ENCODE assay signal across 11 cellular contexts in the genomic region with DNA sequence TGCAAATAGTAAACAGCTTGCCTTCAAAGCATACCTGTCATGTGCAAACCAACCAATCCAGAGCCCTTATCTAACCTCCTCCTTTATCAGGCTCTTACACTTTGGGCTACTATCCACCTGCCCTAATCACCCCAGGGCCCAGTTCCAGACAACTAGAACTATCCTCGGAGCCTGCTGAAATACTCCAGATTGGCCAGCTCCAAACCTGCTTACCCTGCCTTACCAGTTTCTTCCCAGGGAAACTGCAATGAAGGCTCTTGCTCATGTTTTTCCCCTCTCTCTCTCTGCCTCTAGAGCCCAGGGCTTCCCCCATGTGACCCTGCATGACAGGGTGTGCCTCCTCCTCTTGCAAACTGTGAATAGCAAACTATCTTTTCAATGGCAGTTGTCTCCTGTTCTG.
DNase-seq lines count a peak whose midpoint lies in the region; ATAC-seq and TF ChIP-seq lines count a peak whose summit lies in the region.
"Had no signal": no experiment of that assay in that cellular context is flagged by ENCODE, and none has a peak within 500 bp of the region (broad histone marks: within the 10 kb centered on the region; RNA-seq: fewer than 3 reads in every experiment).

No MANE protein-coding gene starts in this region.

- no peak overlapping the region for H2BK12ac ChIP-seq in H9 (ENCODE audit: insufficient read length, low read depth, low read length)

- no peaks in the 10 kb centered on the region for H4K20me1 ChIP-seq in H9 (ENCODE audit: control insufficient read depth, insufficient read depth, insufficient read length)

- DNase-seq in H9 (peak; percentile 39), RWPE1 (ENCODE audit: low spot score) (peak; percentile 54), iPS-NIHi7 (ENCODE audit: extremely low spot score) (peak; percentile 54), nucleus accumbens (lab: John Stamatoyannopoulos, UW) (no peak)
- DNase-seq: activated naive CD8-positive, alpha-beta T cell treated with anti-CD3 and anti-CD28 coated beads, Interleukin-2, amount 10 ng/mL, durations not matched to agents 7 days and 5 days; CD4-positive, alpha-beta T cell; NCI-H446 treated with DMSO at 0.1 percent for 48 hours; stimulated activated naive CD4-positive, alpha-beta T cell treated with Interleukin-2 at 50 U/mL for 16 hours had no signal

- no peak for TF ChIP-seq CTCF in H9 (conservative IDR thresholded peaks at IDR 0.05)
- no peak for TF ChIP-seq CTCF in RWPE1 (conservative IDR thresholded peaks at IDR 0.05; ENCODE audit: low read depth)

- H3K23me2 ChIP-seq in H9 (ENCODE audit: insufficient read length, low read depth, low read length, poor library complexity, severe bottlenecking): no peaks in the 10 kb centered on the region

- peak overlapping the region in 2 of 3 experiments; percentile 78 to 83; a peak in 4 of 7 replicates for H3K27ac Mint-ChIP-seq in H9
- H3K27ac Mint-ChIP-seq: activated naive CD8-positive, alpha-beta T cell treated with anti-CD3 and anti-CD28 coated beads, Interleukin-2, amount 10 ng/mL, durations not matched to agents 7 days and 5 days; CD4-positive, alpha-beta T cell had no signal

- no peaks in the 10 kb centered on the region for H3K9me3 ChIP-seq in H9 (ENCODE audit: control insufficient read depth, low read depth, low read length)
- no peaks in the 10 kb centered on the region for H3K9me3 ChIP-seq in skeletal muscle tissue (ENCODE audit: control insufficient read depth in 3 of 3, low read length in 3 of 3)

- no peak overlapping the region for H3K14ac ChIP-seq in H9 (ENCODE audit: insufficient read depth, low read length)

- CTCF ChIA-PET in RWPE1 (lab: Yijun Ruan, JAX): no interaction called here

- no peak overlapping the region for H2BK20ac ChIP-seq in H9 (ENCODE audit: low read depth, low read length, poor library complexity, severe bottlenecking)

- no peak overlapping the region for H3K23ac ChIP-seq in H9 (ENCODE audit: insufficient read length, low read depth, low read length)

- no peak overlapping the region for H2AFZ ChIP-seq in H9 (ENCODE audit: low read length)

- H3K27ac ChIP-seq in H9 (ENCODE audit: insufficient read length, low read depth, low read length) (no peak overlapping the region), RWPE1 (no peak overlapping the region), skeletal muscle tissue (ENCODE audit: low read depth, low read length) (peak overlapping the region; percentile 17)

- no CpG with 5 or more reads among the region's 1 CpG for WGBS in H9 (ENCODE audit: extremely low coverage, insufficient read length, low lambda C conversion rate)

- no peaks in the 10 kb centered on the region for H3K27me3 ChIP-seq in H9 (ENCODE audit: insufficient read depth, low read length)
- no peaks in the 10 kb centered on the region for H3K27me3 ChIP-seq in skeletal muscle tissue (ENCODE audit: control insufficient read depth in 3 of 3, insufficient read depth in 3 of 3, low read length in 3 of 3)

- peaks cover 1% of the 10 kb centered on the region for H3K27me3 Mint-ChIP-seq in H9 (ENCODE audit: low read depth)
- H3K27me3 Mint-ChIP-seq: activated naive CD8-positive, alpha-beta T cell treated with anti-CD3 and anti-CD28 coated beads, Interleukin-2, amount 10 ng/mL, durations not matched to agents 7 days and 5 days; CD4-positive, alpha-beta T cell had no signal

- no peak overlapping the region for H2AK5ac ChIP-seq in H9 (ENCODE audit: insufficient read length, low read length)

- no peak overlapping the region for H3K4me2 ChIP-seq in H9 (ENCODE audit: insufficient read depth, insufficient read length, low read length)

- no peaks in the 10 kb centered on the region for H3K9me3 Mint-ChIP-seq in H9
- H3K9me3 Mint-ChIP-seq: activated naive CD8-positive, alpha-beta T cell treated with anti-CD3 and anti-CD28 coated beads, Interleukin-2, amount 10 ng/mL, durations not matched to agents 7 days and 5 days; CD4-positive, alpha-beta T cell had no signal

- H3K18ac ChIP-seq in H9 (ENCODE audit: insufficient read length, low read depth, low read length): no peak overlapping the region

- peaks cover 5 to 17% (median 8%) of the 10 kb centered on the region in 3 donors for H3K36me3 ChIP-seq in skeletal muscle tissue (ENCODE audit: control insufficient read depth in 3 of 3, insufficient read depth in 3 of 3, low read length in 3 of 3)

- H3K4me1 ChIP-seq in H9 (ENCODE audit: insufficient read depth, low read length) (peaks cover 6% of the 10 kb centered on the region; the same call in 1 of the 2 replicates), skeletal muscle tissue (ENCODE audit: control insufficient read depth in 3 of 3, insufficient read depth in 3 of 3, low read length in 3 of 3) (peaks cover 10 to 42% (median 14%) of the 10 kb centered on the region in 3 donors)

- H3T11ph ChIP-seq in H9 (ENCODE audit: low read length): no peak overlapping the region

- no peaks in the 10 kb centered on the region for H3K79me2 ChIP-seq in H9 (ENCODE audit: insufficient read depth, low read length)

- H3K56ac ChIP-seq in H9 (ENCODE audit: insufficient read length, low read depth, low read length): no peak overlapping the region

- H3K4me1 Mint-ChIP-seq in H9: peaks cover 29 to 30% of the 10 kb centered on the region in 2 experiments
- H3K4me1 Mint-ChIP-seq: activated naive CD8-positive, alpha-beta T cell treated with anti-CD3 and anti-CD28 coated beads, Interleukin-2, amount 10 ng/mL, durations not matched to agents 7 days and 5 days had no signal

- no peak overlapping the region for H2BK5ac ChIP-seq in H9 (ENCODE audit: insufficient read length, low read length)

- H2BK120ac ChIP-seq in H9 (ENCODE audit: low read depth, low read length, poor library complexity, severe bottlenecking): no peak overlapping the region

- H3K4me3 Mint-ChIP-seq in H9: no peak overlapping the region; a peak in 1 of 5 replicates
- H3K4me3 Mint-ChIP-seq: activated naive CD8-positive, alpha-beta T cell treated with anti-CD3 and anti-CD28 coated beads, Interleukin-2, amount 10 ng/mL, durations not matched to agents 7 days and 5 days; CD4-positive, alpha-beta T cell had no signal

- no peak for ATAC-seq in HG03378 (IDR thresholded peaks at IDR 0.05; ENCODE audit: unreplicated experiment)
- no peak for ATAC-seq in GM21717 (IDR thresholded peaks at IDR 0.05; ENCODE audit: unreplicated experiment)

- no peak overlapping the region for H4K91ac ChIP-seq in H9 (ENCODE audit: insufficient read length, low read depth, low read length)

- no peaks in the 10 kb centered on the region for H3K79me1 ChIP-seq in H9 (ENCODE audit: insufficient read depth, low read depth, low read length, poor library complexity, severe bottlenecking)

- no peak overlapping the region for H3K4me3 ChIP-seq in skeletal muscle tissue (ENCODE audit: low read length in 3 of 3)

- H3K9ac ChIP-seq in H9 (ENCODE audit: extremely low read depth, insufficient read length, low read length) (no peak overlapping the region), skeletal muscle tissue (ENCODE audit: low read depth in 1 of 3, low read length in 3 of 3) (peak overlapping the region in 1 of 3 donors; percentile 9)

- no peaks in the 10 kb centered on the region for H3K36me3 Mint-ChIP-seq in H9 (ENCODE audit: insufficient read depth in 1 of 3, low read depth in 3 of 3)
- H3K36me3 Mint-ChIP-seq: activated naive CD8-positive, alpha-beta T cell treated with anti-CD3 and anti-CD28 coated beads, Interleukin-2, amount 10 ng/mL, durations not matched to agents 7 days and 5 days had no signal

- H4K5ac ChIP-seq in H9 (ENCODE audit: insufficient read length, low read depth, low read length): no peak overlapping the region

- H2BK15ac ChIP-seq in H9 (ENCODE audit: low read depth, low read length): no peak overlapping the region

- no peak overlapping the region for H4K8ac ChIP-seq in H9 (replicated peaks; ENCODE audit: insufficient read length, low read depth, low read length)

- POLR2A ChIA-PET in RWPE1 (lab: Yijun Ruan, JAX; ENCODE audit: low non-redundant PET): no interaction called here

- H3K4ac ChIP-seq in H9 (ENCODE audit: low read depth, low read length): no peak overlapping the region

Comparison
In these comparisons a context has a peak if more than half of its experiments do, and no peak if none do; other contexts are left out.
1. DNase-seq: peak in H9 (single experiment), RWPE1 (single experiment) and iPS-NIHi7 (single experiment); none in nucleus accumbens (0 of 56).